Comparison of ENCODE assay signal across 1 cellular context in the genomic region with DNA sequence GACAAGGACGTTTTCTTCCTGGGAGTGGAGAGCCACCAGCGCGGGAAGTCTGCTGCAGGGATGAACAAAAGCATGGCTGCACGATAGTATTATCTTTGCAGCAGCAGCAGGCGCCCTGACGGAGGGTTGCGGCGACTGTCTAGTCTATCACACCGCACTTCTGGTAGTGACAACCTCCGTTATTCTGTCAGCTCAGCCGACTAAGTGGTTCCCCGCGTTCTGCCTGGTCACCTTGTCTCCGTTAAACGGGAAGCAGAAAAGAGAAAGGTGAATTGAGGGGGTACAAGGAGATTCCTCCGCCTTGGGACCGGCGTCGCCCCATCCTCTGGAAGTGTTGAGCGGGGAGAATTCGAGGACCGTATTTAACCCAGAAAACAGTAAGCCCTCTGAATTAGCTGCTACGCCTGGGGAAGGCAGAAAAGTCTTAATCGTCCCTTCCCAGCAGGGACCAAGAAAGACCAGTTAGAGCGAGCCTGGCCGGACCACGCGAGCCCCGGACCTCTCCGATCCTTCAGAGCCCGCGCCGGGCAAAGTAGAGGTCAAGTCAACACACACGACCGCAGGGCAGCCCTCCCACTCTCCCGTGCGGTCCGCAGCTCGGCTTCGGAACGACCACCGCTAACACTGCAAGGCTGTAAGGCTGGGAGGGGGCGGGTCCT.
TF ChIP-seq lines count a peak whose summit lies in the region.

No MANE protein-coding gene starts in this region.

TF ChIP-seq in K562, 482 proteins besides CTCF, POLR2A, EP300 and RAD21 (continued from another document and continues in another):
- 0 out of 2 replicates have a peak, but pooled peaks have one; percentile 24 for TF ChIP-seq MGA (IDR thresholded peaks at IDR 0.05)
- TF ChIP-seq CHAMP1 (IDR thresholded peaks at IDR 0.05) = no peak
- TF ChIP-seq KLF6 (CRISPR knock-in tag; IDR thresholded peaks at IDR 0.05; ENCODE audit: borderline replicate concordance) = no peak
- no peak for TF ChIP-seq IRF2 (CRISPR knock-in tag; IDR thresholded peaks at IDR 0.05)
- no peak for TF ChIP-seq PURB (CRISPR knock-in tag; IDR thresholded peaks at IDR 0.05; ENCODE audit: low read depth)
- TF ChIP-seq MTF1 (CRISPR knock-in tag; IDR thresholded peaks at IDR 0.05; ENCODE audit: borderline replicate concordance) = no peak
- no peak for TF ChIP-seq KDM4B (IDR thresholded peaks at IDR 0.05; ENCODE audit: borderline replicate concordance in 2 of 2, low read depth in 1 of 2)
- no peak for TF ChIP-seq ATF7 (IDR thresholded peaks at IDR 0.05)
- TF ChIP-seq HDAC1 (IDR thresholded peaks at IDR 0.05) = peak in 1 of 2 experiments; percentile 64; a peak in 1 of 4 replicates
- no peak for TF ChIP-seq ZNF274 (IDR thresholded peaks at IDR 0.05; ENCODE audit: borderline replicate concordance, low read depth, low read length)
- TF ChIP-seq ZNF584 (CRISPR knock-in tag; IDR thresholded peaks at IDR 0.05; ENCODE audit: low read depth) = no peak
- TF ChIP-seq FOXJ3 (CRISPR knock-in tag; IDR thresholded peaks at IDR 0.05) = no peak
- TF ChIP-seq SIRT6 (IDR thresholded peaks at IDR 0.05; ENCODE audit: low read depth, low read length) = no peak
- TF ChIP-seq ZNF253 (CRISPR knock-in tag; conservative IDR thresholded peaks at IDR 0.05) = no peak
- no peak for TF ChIP-seq SAP30 (IDR thresholded peaks at IDR 0.05; ENCODE audit: borderline replicate concordance, insufficient read depth, low read depth, low read length, poor library complexity, severe bottlenecking)
- TF ChIP-seq COPS2 (conservative IDR thresholded peaks at IDR 0.05) = no peak
- no peak for TF ChIP-seq MBD2 (IDR thresholded peaks at IDR 0.05; ENCODE audit: borderline replicate concordance, low read depth)
- no peak for TF ChIP-seq CHD2 (IDR thresholded peaks at IDR 0.05; ENCODE audit: low read depth, low read length)
- TF ChIP-seq ZNF444 (CRISPR knock-in tag; IDR thresholded peaks at IDR 0.05) = no peak
- no peak for TF ChIP-seq RBM25 (IDR thresholded peaks at IDR 0.05; ENCODE audit: low read depth, low read length, severe bottlenecking)
- no peak for TF ChIP-seq HDGF (IDR thresholded peaks at IDR 0.05)
- TF ChIP-seq GTF3C2 (IDR thresholded peaks at IDR 0.05; ENCODE audit: borderline replicate concordance, extremely low read depth, insufficient read length) = no peak
- no peak for TF ChIP-seq MYNN (IDR thresholded peaks at IDR 0.05)
- no peak for TF ChIP-seq MYNN (CRISPR knock-in tag; IDR thresholded peaks at IDR 0.05)
- no peak for TF ChIP-seq JUN (IDR thresholded peaks at IDR 0.05; ENCODE audit: borderline replicate concordance, low read depth, low read length)
- no peak for TF ChIP-seq JUN (CRISPR knock-in tag; IDR thresholded peaks at IDR 0.05; ENCODE audit: borderline replicate concordance)
- TF ChIP-seq ZNF324 (CRISPR knock-in tag; IDR thresholded peaks at IDR 0.05) = no peak
- no peak for TF ChIP-seq ZFX (CRISPR knock-in tag; IDR thresholded peaks at IDR 0.05)
- TF ChIP-seq ZNF197 (CRISPR knock-in tag; IDR thresholded peaks at IDR 0.05; ENCODE audit: low read depth) = no peak
- TF ChIP-seq ZNF184 (CRISPR knock-in tag; IDR thresholded peaks at IDR 0.05) = no peak
- TF ChIP-seq HINFP (tag; conservative IDR thresholded peaks at IDR 0.05; ENCODE audit: low read depth) = peak; percentile 64; the same call in 1 of the 2 replicates
- TF ChIP-seq SPI1 (IDR thresholded peaks at IDR 0.05; ENCODE audit: borderline replicate concordance, low read depth, low read length) = no peak
- TF ChIP-seq, protein P1, sequence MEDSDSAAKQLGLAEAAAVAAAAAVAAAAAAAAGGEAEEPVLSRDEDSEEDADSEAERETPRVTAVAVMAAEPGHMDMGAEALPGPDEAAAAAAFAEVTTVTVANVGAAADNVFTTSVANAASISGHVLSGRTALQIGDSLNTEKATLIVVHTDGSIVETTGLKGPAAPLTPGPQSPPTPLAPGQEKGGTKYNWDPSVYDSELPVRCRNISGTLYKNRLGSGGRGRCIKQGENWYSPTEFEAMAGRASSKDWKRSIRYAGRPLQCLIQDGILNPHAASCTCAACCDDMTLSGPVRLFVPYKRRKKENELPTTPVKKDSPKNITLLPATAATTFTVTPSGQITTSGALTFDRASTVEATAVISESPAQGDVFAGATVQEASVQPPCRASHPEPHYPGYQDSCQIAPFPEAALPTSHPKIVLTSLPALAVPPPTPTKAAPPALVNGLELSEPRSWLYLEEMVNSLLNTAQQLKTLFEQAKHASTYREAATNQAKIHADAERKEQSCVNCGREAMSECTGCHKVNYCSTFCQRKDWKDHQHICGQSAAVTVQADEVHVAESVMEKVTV (CRISPR knock-in tag; IDR thresholded peaks at IDR 0.05) = no peak
- no peak for TF ChIP-seq ZNF280B (CRISPR knock-in tag; IDR thresholded peaks at IDR 0.05)
- TF ChIP-seq ZNF12 (CRISPR knock-in tag; IDR thresholded peaks at IDR 0.05) = no peak
- no peak for TF ChIP-seq EWSR1 (IDR thresholded peaks at IDR 0.05; ENCODE audit: borderline replicate concordance, low read depth, partially characterized antibody)
- no peak for TF ChIP-seq RBM15 (IDR thresholded peaks at IDR 0.05; ENCODE audit: insufficient read depth, low read length)
- TF ChIP-seq ATF1 (CRISPR knock-in tag; IDR thresholded peaks at IDR 0.05) = no peak
- peak; percentile 25; the same call in 1 of the 2 replicates for TF ChIP-seq ATF1 (tag; IDR thresholded peaks at IDR 0.05)
